8 cellular contexts compared by ENCODE assay signal in the genomic region with DNA sequence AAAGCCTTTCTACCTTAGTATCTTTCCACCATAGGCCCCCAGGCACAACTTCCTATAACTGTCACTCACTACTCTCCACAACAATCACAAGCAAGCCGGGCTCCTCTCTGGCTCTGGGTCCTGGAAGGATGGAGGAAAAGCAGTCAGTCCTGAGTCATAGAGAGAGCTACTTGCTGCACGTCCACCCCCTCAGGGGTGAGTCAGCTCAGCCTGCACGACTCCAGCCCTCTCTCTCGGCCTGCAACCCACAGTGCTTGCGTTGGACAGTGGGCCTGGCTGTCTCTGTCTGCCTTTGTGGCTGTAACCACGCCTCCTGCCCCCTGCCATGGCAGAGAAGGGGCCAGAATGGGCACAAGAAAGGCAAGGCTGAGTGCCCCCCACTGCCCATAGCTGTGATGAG.
DNase-seq lines count a peak whose midpoint lies in the region; ATAC-seq, FAIRE-seq and TF ChIP-seq lines count a peak whose summit lies in the region.

No MANE protein-coding gene starts in this region.

- peak; percentile 26; the same call in 1 of the 2 replicates for TF ChIP-seq POLR2A in H54 (IDR thresholded peaks at IDR 0.05; ENCODE audit: low read depth, low read length)

- DNase-seq in H54 (ENCODE audit: insufficient read length, low spot score) (peak; percentile 100), SW480 (ENCODE audit: low spot score) (peak; percentile 92), glomerular endothelial cell (ENCODE audit: extremely low read depth, low read depth, low spot score) (peak; percentile 80), sciatic nerve (ENCODE audit: low spot score) (peak; percentile 63), SHP77 (lab: John Stamatoyannopoulos, UW) (no peak), HuH-7.5 (ENCODE audit: low spot score) (no peak)

- intact Hi-C loops in sciatic nerve (cut with DNase I): no loop called here

- peak; percentile 95 for FAIRE-seq in H54 (lab: Jason Lieb, UNC)

- ATAC-seq in sciatic nerve (peak; percentile 86), HG02973 (IDR thresholded peaks at IDR 0.05; ENCODE audit: unreplicated experiment) (no peak), HG02870 (IDR thresholded peaks at IDR 0.05; ENCODE audit: unreplicated experiment) (no peak)

Comparison
In these comparisons a context has a peak if more than half of its experiments do, and no peak if none do; other contexts are left out.
1. DNase-seq: peak in H54 (single experiment), SW480 (single experiment), glomerular endothelial cell (single experiment) and sciatic nerve (single experiment); none in SHP77 (0 of 2) and HuH-7.5 (single experiment).